ENCODE assay signal across 8 cellular contexts in genomic region chr9:104968025-104968982, GRCh38. TPM values are rescaled to one million over a fixed set of nuclear protein-coding genes. Genes with fewer than 3 reads are reported as not detected.
DNase-seq lines count a peak whose midpoint lies in the region; ATAC-seq and TF ChIP-seq lines count a peak whose summit lies in the region.

No MANE protein-coding gene starts in this region.

- H3K79me2 ChIP-seq in GM23248 (ENCODE audit: insufficient read depth) (no peaks in the 10 kb centered on the region), Karpas-422 (ENCODE audit: low read length) (no peaks in the 10 kb centered on the region), fibroblast of lung (ENCODE audit: control insufficient read depth, insufficient read depth, low read length) (no peaks in the 10 kb centered on the region)

- no peaks in the 10 kb centered on the region for H3K36me3 Mint-ChIP-seq in activated T-helper 17 cell treated with anti-CD3 and anti-CD28 coated beads, Interleukin-2, amount 50 U/mL, for 72 hours (ENCODE audit: low read depth)
- no peaks in the 10 kb centered on the region for H3K36me3 Mint-ChIP-seq in naive thymus-derived CD8-positive, alpha-beta T cell
- no peaks in the 10 kb centered on the region for H3K36me3 Mint-ChIP-seq in stimulated activated memory B cell treated with anti-CD40 and anti-IgM and Interleukin-4, amounts not matched to agents 10 μg/mL and 1 μg/mL and 100 μg/mL, for 72 hours

- peak overlapping the region; percentile 97 for H2AFZ ChIP-seq in GM23248
- peak overlapping the region; percentile 98 for H2AFZ ChIP-seq in Karpas-422 (ENCODE audit: low read length)
- peak overlapping the region; percentile 96 for H2AFZ ChIP-seq in fibroblast of lung (ENCODE audit: low read length)

- H3K4me3 ChIP-seq in GM23248 (peak overlapping the region; percentile 92), Karpas-422 (ENCODE audit: low read length) (peak overlapping the region; percentile 73), fibroblast of lung (replicated peaks in 1 of 4; ENCODE audit: control extremely low read depth in 1 of 4, insufficient read depth in 1 of 4, low read depth in 3 of 4, low read length in 4 of 4) (peak overlapping the region; percentile 68 to 91 (median 84))

- in situ Hi-C loops in GM23248 (cut with MboI): no loop called here

- H3K9me3 Mint-ChIP-seq in activated T-helper 17 cell treated with anti-CD3 and anti-CD28 coated beads, Interleukin-2, amount 50 U/mL, for 72 hours: no peaks in the 10 kb centered on the region
- no peaks in the 10 kb centered on the region for H3K9me3 Mint-ChIP-seq in naive thymus-derived CD8-positive, alpha-beta T cell
- H3K9me3 Mint-ChIP-seq in stimulated activated memory B cell treated with anti-CD40 and anti-IgM and Interleukin-4, amounts not matched to agents 10 μg/mL and 1 μg/mL and 100 μg/mL, for 72 hours: no peaks in the 10 kb centered on the region

- H3K27ac ChIP-seq in GM23248 (peak overlapping the region; percentile 83), Karpas-422 (ENCODE audit: low read length) (no peak overlapping the region), fibroblast of lung (ENCODE audit: insufficient read depth, low read length) (peak overlapping the region; percentile 88)

- POLR2A ChIA-PET in naive thymus-derived CD8-positive, alpha-beta T cell (lab: Charles Lee): no interaction called here

- H4K20me1 ChIP-seq in GM23248 (ENCODE audit: insufficient read depth) (no peaks in the 10 kb centered on the region), Karpas-422 (ENCODE audit: insufficient read depth, low read depth, low read length) (no peaks in the 10 kb centered on the region), fibroblast of lung (ENCODE audit: control insufficient read depth, extremely low read depth, insufficient read depth, low read length) (no peaks in the 10 kb centered on the region)

- H3K27me3 Mint-ChIP-seq in activated T-helper 17 cell treated with anti-CD3 and anti-CD28 coated beads, Interleukin-2, amount 50 U/mL, for 72 hours: peaks cover 6% of the 10 kb centered on the region
- H3K27me3 Mint-ChIP-seq in naive thymus-derived CD8-positive, alpha-beta T cell: peaks cover 0 to 21% (median 5%) of the 10 kb centered on the region in 5 donors
- H3K27me3 Mint-ChIP-seq in stimulated activated memory B cell treated with anti-CD40 and anti-IgM and Interleukin-4, amounts not matched to agents 10 μg/mL and 1 μg/mL and 100 μg/mL, for 72 hours: peaks cover 36% of the 10 kb centered on the region

- H3K4me1 Mint-ChIP-seq in activated T-helper 17 cell treated with anti-CD3 and anti-CD28 coated beads, Interleukin-2, amount 50 U/mL, for 72 hours: peaks cover 9% of the 10 kb centered on the region
- peaks cover 10 to 20% (median 16%) of the 10 kb centered on the region in 4 donors for H3K4me1 Mint-ChIP-seq in naive thymus-derived CD8-positive, alpha-beta T cell
- H3K4me1 Mint-ChIP-seq in stimulated activated memory B cell treated with anti-CD40 and anti-IgM and Interleukin-4, amounts not matched to agents 10 μg/mL and 1 μg/mL and 100 μg/mL, for 72 hours: peaks cover 13% of the 10 kb centered on the region

- H3K4me2 ChIP-seq in GM23248 (ENCODE audit: unreplicated experiment) (peak overlapping the region; percentile 82), Karpas-422 (ENCODE audit: low read depth, low read length, poor library complexity, severe bottlenecking) (peak overlapping the region; percentile 78), fibroblast of lung (ENCODE audit: extremely low read depth, insufficient read depth, low read length) (peak overlapping the region; percentile 83)

- 0 out of 2 replicates have a peak, but pooled peaks cover 10% of the 10 kb centered on the region for H3F3A ChIP-seq in GM23248 (ENCODE audit: insufficient read depth)

- peak overlapping the region; percentile 95 for H3K27ac Mint-ChIP-seq in activated T-helper 17 cell treated with anti-CD3 and anti-CD28 coated beads, Interleukin-2, amount 50 U/mL, for 72 hours
- H3K27ac Mint-ChIP-seq in naive thymus-derived CD8-positive, alpha-beta T cell: peak overlapping the region in 9 of 10 donors; percentile 59 to 96 (median 89)
- peak overlapping the region; percentile 48 for H3K27ac Mint-ChIP-seq in stimulated activated memory B cell treated with anti-CD40 and anti-IgM and Interleukin-4, amounts not matched to agents 10 μg/mL and 1 μg/mL and 100 μg/mL, for 72 hours

- ATAC-seq in activated T-helper 17 cell treated with anti-CD3 and anti-CD28 coated beads, Interleukin-2, amount 50 U/mL, for 72 hours (replicated peaks): peak; percentile 99
- peak; percentile 97 for ATAC-seq in naive thymus-derived CD8-positive, alpha-beta T cell
- ATAC-seq in stimulated activated memory B cell treated with anti-CD40 and anti-IgM and Interleukin-4, amounts not matched to agents 10 μg/mL and 1 μg/mL and 100 μg/mL, for 72 hours: peak; percentile 98

- 2 to 3% methylated on average over 49 to 50 of the region's 50 CpGs for WGBS in GM23248 (ENCODE audit: low coverage in 1 of 2, low lambda C conversion rate in 2 of 2, missing lambda C conversion rate in 2 of 2), 2 experiments

- peak overlapping the region; percentile 85 for H3K9ac ChIP-seq in GM23248
- peak overlapping the region; percentile 79 for H3K9ac ChIP-seq in Karpas-422 (ENCODE audit: low read length)
- H3K9ac ChIP-seq in fibroblast of lung (ENCODE audit: insufficient read depth, low read length): peak overlapping the region; percentile 85

- H3K4me1 ChIP-seq in GM23248 (ENCODE audit: insufficient read depth) (peaks cover 6% of the 10 kb centered on the region), Karpas-422 (ENCODE audit: low read length) (peaks cover 8% of the 10 kb centered on the region), fibroblast of lung (ENCODE audit: control insufficient read depth, extremely low read depth, insufficient read depth, low read length) (no peaks in the 10 kb centered on the region)

- H3K4me3 Mint-ChIP-seq in activated T-helper 17 cell treated with anti-CD3 and anti-CD28 coated beads, Interleukin-2, amount 50 U/mL, for 72 hours: peak overlapping the region; percentile 96
- H3K4me3 Mint-ChIP-seq in naive thymus-derived CD8-positive, alpha-beta T cell: peak overlapping the region; percentile 90 to 98 (median 94)
- H3K4me3 Mint-ChIP-seq in stimulated activated memory B cell treated with anti-CD40 and anti-IgM and Interleukin-4, amounts not matched to agents 10 μg/mL and 1 μg/mL and 100 μg/mL, for 72 hours: peak overlapping the region; percentile 98

- no peak for TF ChIP-seq CTCF in fibroblast of lung (conservative IDR thresholded peaks at IDR 0.05 in 1 of 2, IDR thresholded peaks at IDR 0.05 in 1 of 2; ENCODE audit: low read depth in 1 of 2, low read length in 2 of 2)

- H3K27me3 ChIP-seq in GM23248 (replicated peaks; ENCODE audit: insufficient read depth) (no peaks in the 10 kb centered on the region), Karpas-422 (ENCODE audit: low read length) (no peaks in the 10 kb centered on the region), fibroblast of lung (ENCODE audit: control insufficient read depth, insufficient read depth, low read length) (no peaks in the 10 kb centered on the region)

- no peaks in the 10 kb centered on the region for H3K9me3 ChIP-seq in GM23248 (ENCODE audit: low read depth)
- H3K9me3 ChIP-seq in Karpas-422 (ENCODE audit: low read length): no peaks in the 10 kb centered on the region
- no peaks in the 10 kb centered on the region for H3K9me3 ChIP-seq in fibroblast of lung (ENCODE audit: control insufficient read depth, insufficient read depth, low read depth, low read length)

- H3K9me2 ChIP-seq in GM23248 (ENCODE audit: insufficient read depth) (no peaks in the 10 kb centered on the region), Karpas-422 (replicated peaks; ENCODE audit: insufficient read depth, low read length) (no peaks in the 10 kb centered on the region)

- H3K36me3 ChIP-seq in GM23248 (ENCODE audit: low read depth) (no peaks in the 10 kb centered on the region), Karpas-422 (ENCODE audit: insufficient read depth, low read length) (no peaks in the 10 kb centered on the region), fibroblast of lung (ENCODE audit: control insufficient read depth, insufficient read depth, low read length) (no peaks in the 10 kb centered on the region)

- DNase-seq in DMS79 (lab: John Stamatoyannopoulos, UW) (peak; percentile 29), GM23248 (peak; percentile 93), Karpas-422 (peak; percentile 93), RKO (ENCODE audit: low spot score) (peak; percentile 92), fibroblast of lung (ENCODE audit: low read depth in 2 of 2) (peak; percentile 89 to 97)
- peak; percentile 77 to 95 (median 88) for DNase-seq in naive thymus-derived CD8-positive, alpha-beta T cell

RNA-seq across cellular contexts. Expression of gene ABCA1, which starts 40.3 kb away (rescaled TPM):
- total RNA-seq in GM23248 (2014; rRNA removed; shearing (Covaris generic)): 15.9 and 20.7 TPM in 2 replicates
- polyA plus RNA-seq in GM23248 (2016; fragmentation: Nextera tagmentation; extraction: Ambion mirVana) (6.8 and 7.1 TPM in 2 replicates), fibroblast of lung (11.5 and 22.4 TPM in 2 replicates)
- total RNA-seq in Karpas-422 (2014; rRNA removed; shearing (Covaris generic); ENCODE audit: low replicate concordance): 2.6 and 4.7 TPM in 2 replicates
- 1 to 10 TPM; 4.3 to 5.4 TPM for total RNA-seq in activated T-helper 17 cell treated with anti-CD3 and anti-CD28 coated beads, Interleukin-2, amount 50 U/mL, for 72 hours
- total RNA-seq in fibroblast of lung: 60.4 and 75.2 TPM in 2 replicates
- 7.2 and 12.3 TPM in 2 replicates for polyA plus RNA-seq in fibroblast of lung (2012)
- polyA minus RNA-seq in fibroblast of lung (ENCODE audit: low replicate concordance): 143 and 175 TPM in 2 replicates
- under 1 TPM; 0.65 to 0.93 TPM for total RNA-seq in naive thymus-derived CD8-positive, alpha-beta T cell
- polyA plus RNA-seq in naive thymus-derived CD8-positive, alpha-beta T cell: under 1 TPM in 2 of 3 donors, not detected in 1; 0.13 to 0.22 TPM

Comparison
In these comparisons a context has a peak if more than half of its experiments do, and no peak if none do; other contexts are left out.
1. DNase-seq: peak in every context shown above with its lines; median percentile 93 in GM23248; 93 in Karpas-422; 93 in fibroblast of lung; 92 in RKO; 88 in naive thymus-derived CD8-positive, alpha-beta T cell; 29 in DMS79.